In the genomic region with DNA sequence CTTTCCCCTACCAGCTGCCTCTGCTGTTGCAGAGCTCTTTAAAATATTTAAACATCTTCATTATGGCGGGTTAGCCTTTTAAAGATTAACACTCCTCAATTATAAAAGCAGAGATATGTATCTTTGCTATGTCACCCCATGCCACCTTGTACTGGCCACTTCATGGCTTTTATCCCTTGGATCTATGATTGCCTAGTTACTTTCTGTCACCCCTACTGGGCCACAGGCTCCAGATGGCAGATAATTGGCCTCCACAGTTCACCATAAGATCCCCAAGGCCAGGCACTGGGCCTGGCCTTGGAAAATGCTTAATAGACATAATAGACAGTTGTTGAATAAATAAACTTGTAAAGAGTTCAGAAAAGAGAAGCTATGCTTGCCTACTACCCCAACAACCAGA, we compare ENCODE assay signal across 21 cellular contexts.
DNase-seq lines count a peak whose midpoint lies in the region; TF ChIP-seq lines count a peak whose summit lies in the region.
"Had no signal": no experiment of that assay in that cellular context is flagged by ENCODE, and none has a peak within 500 bp of the region (broad histone marks: within the 10 kb centered on the region; RNA-seq: fewer than 3 reads in every experiment).

No MANE protein-coding gene starts in this region.

- no peak overlapping the region for H3K9ac ChIP-seq in neural progenitor cell
- H3K9ac ChIP-seq: BLaER1 treated with 17β-estradiol and CSF1 and Interleukin-3, amounts not matched to agents 10 nM and 100 nM had no signal

- H3K27ac Mint-ChIP-seq in neural progenitor cell, result peak overlapping the region; percentile 48
- H3K27ac Mint-ChIP-seq: CD4-positive, alpha-beta T cell had no signal

- H3K4me2 ChIP-seq in neural progenitor cell, result no peak overlapping the region
- H3K4me2 ChIP-seq: BLaER1 treated with 17β-estradiol and CSF1 and Interleukin-3, amounts not matched to agents 10 nM and 100 nM; PC-9 had no signal

- no peak overlapping the region for H2AFZ ChIP-seq in neural progenitor cell (replicated peaks)
- H2AFZ ChIP-seq: PC-9 had no signal

- peaks cover 3% of the 10 kb centered on the region for H3K9me3 Mint-ChIP-seq in neural progenitor cell
- H3K9me3 Mint-ChIP-seq: CD4-positive, alpha-beta T cell had no signal

- DNase-seq in NCI-H82 (lab: John Stamatoyannopoulos, UW), result peak; percentile 14
- DNase-seq in NCI-H82 treated with DMSO at 0.1 percent for 48 hours (lab: John Stamatoyannopoulos, UW; ENCODE audit: unreplicated experiment), result no peak
- DNase-seq in DMS 273 (lab: John Stamatoyannopoulos, UW; ENCODE audit: unreplicated experiment), result peak; percentile 62
- DNase-seq in NCI-H524 (lab: John Stamatoyannopoulos, UW), result peak; percentile 74 to 80
- no peak for DNase-seq in neural progenitor cell (ENCODE audit: low spot score)
- DNase-seq in occipital lobe (lab: John Stamatoyannopoulos, UW), result no peak
- no peak for DNase-seq in amniotic stem cell (lab: John Stamatoyannopoulos, UW)
- DNase-seq: AML-193; CD4-positive, alpha-beta T cell; H7; Kasumi-1; NCI-H1092 treated with DMSO at 0.1 percent for 48 hours; NCI-H1694; NCI-H2029 treated with DMSO at 0.1 percent for 48 hours; NCI-H2171; NCI-H226; NCI-H510A; PC-9; SJCRH30 had no signal

- H3K27ac ChIP-seq in neural progenitor cell, result no peak overlapping the region
- H3K27ac ChIP-seq: BLaER1 treated with 17β-estradiol and CSF1 and Interleukin-3, amounts not matched to agents 10 nM and 100 nM; HL-60; PC-9; SJCRH30 had no signal

- H3K27me3 ChIP-seq in neural progenitor cell, result peaks cover 49% of the 10 kb centered on the region
- H3K27me3 ChIP-seq: BLaER1 treated with 17β-estradiol and CSF1 and Interleukin-3, amounts not matched to agents 10 nM and 100 nM; SJCRH30 had no signal

- H3K4me1 Mint-ChIP-seq in neural progenitor cell, result peaks cover 29% of the 10 kb centered on the region

- no peak for TF ChIP-seq CTCF in neural progenitor cell (IDR thresholded peaks at IDR 0.05)

- peaks cover 5% of the 10 kb centered on the region for H3K27me3 Mint-ChIP-seq in neural progenitor cell (ENCODE audit: insufficient read depth, low read depth)
- H3K27me3 Mint-ChIP-seq: CD4-positive, alpha-beta T cell had no signal

- no peaks in the 10 kb centered on the region for H3K79me2 ChIP-seq in neural progenitor cell (ENCODE audit: low read depth)

- no peak overlapping the region for H3K4me3 Mint-ChIP-seq in neural progenitor cell
- H3K4me3 Mint-ChIP-seq: CD4-positive, alpha-beta T cell had no signal

- H3K36me3 Mint-ChIP-seq in neural progenitor cell, result no peaks in the 10 kb centered on the region

- H3K36me3 ChIP-seq in neural progenitor cell, result no peaks in the 10 kb centered on the region
- H3K36me3 ChIP-seq: BLaER1 treated with 17β-estradiol and CSF1 and Interleukin-3, amounts not matched to agents 10 nM and 100 nM; SJCRH30 had no signal

- H3K9me3 ChIP-seq in neural progenitor cell (ENCODE audit: low read depth), result no peaks in the 10 kb centered on the region
- H3K9me3 ChIP-seq: SJCRH30 had no signal

- H3K4me3 ChIP-seq in neural progenitor cell, result no peak overlapping the region
- H3K4me3 ChIP-seq: BLaER1 treated with 17β-estradiol and CSF1 and Interleukin-3, amounts not matched to agents 10 nM and 100 nM; PC-9; SJCRH30 had no signal

- peaks cover 38% of the 10 kb centered on the region for H3K4me1 ChIP-seq in neural progenitor cell

- peaks cover 47% of the 10 kb centered on the region for H3F3A ChIP-seq in neural progenitor cell (ENCODE audit: low read depth)

- H4K20me1 ChIP-seq in neural progenitor cell (ENCODE audit: low read depth), result no peaks in the 10 kb centered on the region
- H4K20me1 ChIP-seq: BLaER1 treated with 17β-estradiol and CSF1 and Interleukin-3, amounts not matched to agents 10 nM and 100 nM had no signal

Comparison
In these comparisons a context has a peak if more than half of its experiments do, and no peak if none do; other contexts are left out.
1. DNase-seq: peak in NCI-H82 (single experiment), DMS 273 (single experiment) and NCI-H524 (2 of 2); none in NCI-H82 treated with DMSO at 0.1 percent for 48 hours (single experiment), neural progenitor cell (single experiment), occipital lobe (single experiment) and amniotic stem cell (single experiment).